In the genomic region with DNA sequence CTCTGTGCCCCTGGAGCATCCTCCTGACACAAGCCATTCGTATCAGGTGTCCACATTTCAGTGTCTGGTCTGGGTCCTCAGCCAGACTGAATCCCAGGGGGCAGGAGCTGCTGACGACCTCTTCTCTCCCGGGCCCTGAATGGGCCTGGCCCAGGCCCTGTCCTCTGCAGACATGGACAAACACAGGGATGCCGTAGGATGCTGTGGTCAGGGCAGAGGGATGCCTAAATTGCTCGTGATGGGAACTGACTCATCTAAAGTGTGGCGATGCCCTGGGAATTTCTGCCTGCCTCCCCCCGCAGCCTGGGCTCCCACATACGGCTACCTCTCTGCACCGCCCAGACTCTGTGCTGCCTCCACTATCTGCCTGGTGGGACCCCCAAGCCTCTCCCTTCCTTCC, we compare ENCODE assay signal across 16 cellular contexts. TPM values are rescaled to one million over a fixed set of nuclear protein-coding genes. Genes with fewer than 3 reads are reported as not detected.
A peak's percentile ranks its signal among the peaks of the same experiment; 100 is the strongest.
DNase-seq lines count a peak whose midpoint lies in the region; ATAC-seq and TF ChIP-seq lines count a peak whose summit lies in the region.
"Had no signal": no experiment of that assay in that cellular context is flagged by ENCODE, and none has a peak within 500 bp of the region (broad histone marks: within the 10 kb centered on the region; RNA-seq: fewer than 3 reads in every experiment).

No MANE protein-coding gene starts in this region.

- no peaks in the 10 kb centered on the region for H4K20me1 ChIP-seq in OCI-LY1 (ENCODE audit: insufficient read depth, low read length)

- no peak overlapping the region for H2AFZ ChIP-seq in OCI-LY1 (ENCODE audit: low read length)

- H3K4me3 Mint-ChIP-seq in T-helper 17 cell = no peak overlapping the region
- H3K4me3 Mint-ChIP-seq: CD4-positive, alpha-beta memory T cell; endodermal cell had no signal

- H3K27me3 Mint-ChIP-seq in T-helper 17 cell = no peaks in the 10 kb centered on the region
- H3K27me3 Mint-ChIP-seq: CD4-positive, alpha-beta memory T cell had no signal

- peak overlapping the region; percentile 43 for H3K4me3 ChIP-seq in OCI-LY1 (ENCODE audit: low read depth, low read length, poor library complexity, severe bottlenecking)
- H3K4me3 ChIP-seq in skin epidermis = no peak overlapping the region
- H3K4me3 ChIP-seq in testis = no peak overlapping the region
- H3K4me3 ChIP-seq: uterus had no signal

- H3K36me3 Mint-ChIP-seq in T-helper 17 cell (ENCODE audit: low read depth) = no peaks in the 10 kb centered on the region
- H3K36me3 Mint-ChIP-seq: CD4-positive, alpha-beta memory T cell had no signal

- peak overlapping the region; percentile 71 for H3K4me2 ChIP-seq in OCI-LY1 (ENCODE audit: low read length)

- no peaks in the 10 kb centered on the region for H3K9me3 ChIP-seq in OCI-LY1 (ENCODE audit: low read length)
- no peaks in the 10 kb centered on the region for H3K9me3 ChIP-seq in testis
- H3K9me3 ChIP-seq in T-helper 17 cell (ENCODE audit: control insufficient read depth, low read length, poor library complexity, severe bottlenecking) = no peaks in the 10 kb centered on the region
- H3K9me3 ChIP-seq: uterus had no signal

- peak overlapping the region; percentile 93 for H3K27ac ChIP-seq in OCI-LY1 (ENCODE audit: low read depth, low read length, poor library complexity, severe bottlenecking)
- H3K27ac ChIP-seq in skin epidermis = peak overlapping the region in 12 of 21 experiments; percentile 8 to 68 (median 42)
- H3K27ac ChIP-seq in testis = no peak overlapping the region
- H3K27ac ChIP-seq: uterus had no signal

- no peaks in the 10 kb centered on the region for H3K79me2 ChIP-seq in OCI-LY1 (ENCODE audit: insufficient read depth, low read length)

- no peak overlapping the region for H3K27ac Mint-ChIP-seq in T-helper 17 cell
- H3K27ac Mint-ChIP-seq: CD4-positive, alpha-beta memory T cell; endodermal cell had no signal

- H3K9me2 ChIP-seq in OCI-LY1 (ENCODE audit: low read depth, low read length) = no peaks in the 10 kb centered on the region

- no peak for TF ChIP-seq POLR2A in testis (IDR thresholded peaks at IDR 0.05)

- H3K27me3 ChIP-seq in OCI-LY1 (ENCODE audit: insufficient read depth, low read length) = no peaks in the 10 kb centered on the region
- H3K27me3 ChIP-seq in testis = no peaks in the 10 kb centered on the region
- H3K27me3 ChIP-seq: uterus had no signal

- intact Hi-C loops in testis (cut with DNase I; ENCODE audit: low total_unique reads) = no loop called here

- 88 to 97% methylated on average over 5 to 9 of the region's 9 CpGs for WGBS in testis, 2 donors

- DNase-seq in GM03348 (ENCODE audit: low spot score) (peak; percentile 43), fibroblast of peridontal ligament (ENCODE audit: extremely low read depth) (peak; percentile 14), NCI-H128 (lab: John Stamatoyannopoulos, UW; ENCODE audit: unreplicated experiment) (no peak), testis (no peak), T-helper 17 cell (no peak)
- DNase-seq: activated CD8-positive, alpha-beta memory T cell treated with anti-CD3 and anti-CD28 coated beads, Interleukin-2, amount 50 U/mL, for 4 hours; activated naive CD4-positive, alpha-beta T cell treated with anti-CD3 and anti-CD28 coated beads, Interleukin-2, amount 50 U/mL, for 16 hours; caudate nucleus; CD4-positive, alpha-beta memory T cell; endodermal cell; NCI-H1048; NCI-H2171 treated with DMSO at 0.1 percent for 48 hours; stimulated activated CD4-positive, alpha-beta T cell treated with anti-CD3 and anti-CD28 coated beads, Interleukin-1b, Interleukin-23, amount 100 ng/mL, for 48 hours; uterus had no signal

- peaks cover 3% of the 10 kb centered on the region; the same call in 1 of the 2 replicates for H3F3A ChIP-seq in OCI-LY1 (ENCODE audit: insufficient read depth, low read length)

- TF ChIP-seq CTCF in OCI-LY1 (IDR thresholded peaks at IDR 0.05; ENCODE audit: low read length) (no peak), testis (IDR thresholded peaks at IDR 0.05) (no peak)

- H3K4me1 ChIP-seq in OCI-LY1 (ENCODE audit: insufficient read depth, low read length, severe bottlenecking) (peaks cover 66% of the 10 kb centered on the region), testis (no peaks in the 10 kb centered on the region)
- H3K4me1 ChIP-seq: uterus had no signal

- peak overlapping the region; percentile 68 for H3K9ac ChIP-seq in OCI-LY1 (ENCODE audit: low read length)

- peaks cover 8% of the 10 kb centered on the region for H3K4me1 Mint-ChIP-seq in T-helper 17 cell

- peaks cover 6% of the 10 kb centered on the region for H3K36me3 ChIP-seq in OCI-LY1 (ENCODE audit: insufficient read depth, low read length)
- no peaks in the 10 kb centered on the region for H3K36me3 ChIP-seq in testis (ENCODE audit: low read depth, missing control alignments)
- H3K36me3 ChIP-seq: uterus had no signal

- no peak for ATAC-seq in T-helper 17 cell

RNA-seq across cellular contexts. Expression of a gene that starts 58.5 kb away (rescaled TPM):
- total RNA-seq in testis (10 to 100 TPM; 44.3 to 45.6 TPM), T-helper 17 cell (100 to 1,000 TPM; 109 to 116 TPM)
- 152 TPM for polyA plus RNA-seq in testis (ENCODE audit: insufficient read depth, low read depth, low replicate concordance)

Comparison
In these comparisons a context has a peak if more than half of its experiments do, and no peak if none do; other contexts are left out.
1. DNase-seq: peak in GM03348 (single experiment) and fibroblast of peridontal ligament (single experiment); none in NCI-H128 (single experiment), testis (single experiment) and T-helper 17 cell (0 of 3).
2. H3K27ac ChIP-seq: peak in OCI-LY1 (single experiment) and skin epidermis (12 of 21); none in testis (0 of 2).